In genomic region chr11:74081428-74081827, GRCh38 we compare ENCODE assay signal across 19 cellular contexts.
DNase-seq lines count a peak whose midpoint lies in the region; ATAC-seq, FAIRE-seq and TF ChIP-seq lines count a peak whose summit lies in the region.
"Had no signal": no experiment of that assay in that cellular context is flagged by ENCODE, and none has a peak within 500 bp of the region (broad histone marks: within the 10 kb centered on the region; RNA-seq: fewer than 3 reads in every experiment).

No MANE protein-coding gene starts in this region.

- H3K4me3 ChIP-seq in HepG2 (replicated peaks in 1 of 3; ENCODE audit: insufficient read depth in 1 of 3, low read depth in 2 of 3, low read length in 3 of 3) (no peak overlapping the region), right lobe of liver (no peak overlapping the region)
- H3K4me3 ChIP-seq: A549; BLaER1 treated with 17β-estradiol and CSF1 and Interleukin-3, amounts not matched to agents 10 nM and 100 nM had no signal

- H3K36me3 ChIP-seq in HepG2 (replicated peaks in 1 of 2; ENCODE audit: control insufficient read depth in 1 of 2, insufficient read depth in 2 of 2, low read length in 2 of 2) (peaks cover 3 to 7% of the 10 kb centered on the region in 2 experiments; a peak in 2 of 5 replicates), right lobe of liver (peaks cover 0 to 18% (median 3%) of the 10 kb centered on the region in 4 donors)

- DNase-seq in HepG2 (ENCODE audit: low spot score) = no peak
- no peak for DNase-seq in right lobe of liver
- DNase-seq in nucleus accumbens (lab: John Stamatoyannopoulos, UW) = no peak
- DNase-seq: 8988T; AML-193; Caco-2; Calu3; CD4-positive, alpha-beta T cell; CD8-positive, alpha-beta T cell; DMS79 treated with DMSO at 0.1 percent for 48 hours; GF-D8 had no signal

- TF ChIP-seq POLR2A in HepG2 (IDR thresholded peaks at IDR 0.05; ENCODE audit: insufficient read depth in 1 of 2, low read depth in 2 of 2, low read length in 2 of 2) = no peak
- TF ChIP-seq POLR2A in right lobe of liver (IDR thresholded peaks at IDR 0.05) = no peak

- TF ChIP-seq EP300 in HepG2 (IDR thresholded peaks at IDR 0.05; ENCODE audit: low read depth in 2 of 2, low read length in 2 of 2) (no peak), HepG2 (CRISPR knock-in tag; IDR thresholded peaks at IDR 0.05; ENCODE audit: borderline replicate concordance) (no peak)

- no peak overlapping the region for H3K9ac ChIP-seq in HepG2 (ENCODE audit: insufficient read depth, low read depth, low read length)
- H3K9ac ChIP-seq: BLaER1 treated with 17β-estradiol and CSF1 and Interleukin-3, amounts not matched to agents 10 nM and 100 nM had no signal

- H3K27me3 ChIP-seq in HepG2 (ENCODE audit: control insufficient read depth in 1 of 2, insufficient read depth in 2 of 2, low read length in 2 of 2) (no peaks in the 10 kb centered on the region), right lobe of liver (no peaks in the 10 kb centered on the region)
- H3K27me3 ChIP-seq: BLaER1 treated with 17β-estradiol and CSF1 and Interleukin-3, amounts not matched to agents 10 nM and 100 nM had no signal

- ATAC-seq in HepG2 (no peak), right lobe of liver (no peak), GM21717 (IDR thresholded peaks at IDR 0.05; ENCODE audit: unreplicated experiment) (no peak)
- ATAC-seq: A549; CD8-positive, alpha-beta T cell had no signal

- BruUV-seq in HepG2 (replicated peaks; lab: Mats Ljungman, UMichigan) = no TSS peak

- H3K4me2 ChIP-seq in HepG2 (ENCODE audit: low read depth, low read length) = no peak overlapping the region
- H3K4me2 ChIP-seq: A549 had no signal

- H3K9me3 ChIP-seq in HepG2 (ENCODE audit: low read length) = no peaks in the 10 kb centered on the region
- no peaks in the 10 kb centered on the region for H3K9me3 ChIP-seq in right lobe of liver
- H3K9me3 ChIP-seq: A549, Caco-2 had no signal

- peaks cover 20% of the 10 kb centered on the region for H3K4me1 ChIP-seq in HepG2 (ENCODE audit: insufficient read depth, low read length)
- no peaks in the 10 kb centered on the region for H3K4me1 ChIP-seq in right lobe of liver

- TF ChIP-seq CTCF in HepG2 (CRISPR knock-in tag; IDR thresholded peaks at IDR 0.05) = no peak
- TF ChIP-seq CTCF in right lobe of liver (IDR thresholded peaks at IDR 0.05) = no peak
- no peak for TF ChIP-seq CTCF in VCaP (conservative IDR thresholded peaks at IDR 0.05)

- H3K27ac ChIP-seq in HepG2 (ENCODE audit: extremely low read length, insufficient read depth, low read length) (no peak overlapping the region), right lobe of liver (no peak overlapping the region), VCaP (peak overlapping the region; percentile 49)
- H3K27ac ChIP-seq: A549; BLaER1 treated with 17β-estradiol and CSF1 and Interleukin-3, amounts not matched to agents 10 nM and 100 nM; C4-2B had no signal

- H3K79me2 ChIP-seq in HepG2 (ENCODE audit: insufficient read depth, low read length) = no peaks in the 10 kb centered on the region

- 67% methylated on average over 1 of the region's 1 CpG for WGBS in HepG2 (ENCODE audit: low lambda C conversion rate)
- WGBS in right lobe of liver (ENCODE audit: insufficient coverage, low coverage, low lambda C conversion rate, missing lambda C conversion rate) = 75% methylated on average over 1 of the region's 1 CpG

- H4K20me1 ChIP-seq in HepG2 (ENCODE audit: insufficient read depth, low read length) = no peaks in the 10 kb centered on the region

- intact Hi-C loops in HepG2 (cut with micrococcal nuclease; ENCODE audit: unreplicated experiment) (no loop called here), right lobe of liver (cut with DNase I) (no loop called here)

- POLR2A ChIA-PET in HepG2 (lab: Yijun Ruan, JAX) = no interaction called here

- CTCF ChIA-PET in HepG2 (lab: Yijun Ruan, JAX; ENCODE audit: low intra/inter-chr PET ratio, low total read pairs) = no interaction called here

- TF ChIP-seq RAD21 in HepG2 (CRISPR knock-in tag; IDR thresholded peaks at IDR 0.05) = no peak

- FAIRE-seq in HepG2 (lab: Jason Lieb, UNC) = no peak
- FAIRE-seq: A549, D721Med, G401.6, GM12891 had no signal

- in situ Hi-C loops in HepG2 (cut with HindIII; ENCODE audit: extremely low pct_ligation_motif_present, low pct_unique_long_range_greater_than_20kb) = no loop called here

- no peak overlapping the region for H2AFZ ChIP-seq in HepG2 (ENCODE audit: low read length)

TF ChIP-seq in HepG2, 621 proteins besides CTCF, POLR2A, EP300 and RAD21:
- TF ChIP-seq BRCA1 (CRISPR knock-in tag; IDR thresholded peaks at IDR 0.05) (no peak), CREB1 (IDR thresholded peaks at IDR 0.05) (peak; percentile 59), CREB1 (CRISPR knock-in tag; IDR thresholded peaks at IDR 0.05) (no peak)
